In genomic region chr11:96303067-96303466, GRCh38 we compare ENCODE assay signal across 9 cellular contexts. TPM values are rescaled to one million over a fixed set of nuclear protein-coding genes. Genes with fewer than 3 reads are reported as not detected.
DNase-seq lines count a peak whose midpoint lies in the region; ATAC-seq, FAIRE-seq and TF ChIP-seq lines count a peak whose summit lies in the region.
"Had no signal": no experiment of that assay in that cellular context is flagged by ENCODE, and none has a peak within 500 bp of the region (broad histone marks: within the 10 kb centered on the region; RNA-seq: fewer than 3 reads in every experiment).

No MANE protein-coding gene starts in this region.

- no peak overlapping the region for H3K27ac ChIP-seq in K562 (ENCODE audit: extremely low read depth, low read depth, low read length)
- H3K27ac ChIP-seq in left lung, result peak overlapping the region; percentile 26 to 71
- H3K27ac ChIP-seq in caudate nucleus (ENCODE audit: low read depth, low read length), result no peak overlapping the region
- H3K27ac ChIP-seq: neural progenitor cell had no signal

- H3K4me3 ChIP-seq in K562 (no peak overlapping the region), left lung (no peak overlapping the region)
- H3K4me3 ChIP-seq: neural progenitor cell had no signal

- TF ChIP-seq POLR2A in K562 (conservative IDR thresholded peaks at IDR 0.05), result no peak

- H3K27ac Mint-ChIP-seq in activated CD4-positive, alpha-beta T cell treated with anti-CD3 and anti-CD28 coated beads, Interleukin-2, amount 10 ng/mL, durations not matched to agents 7 days and 5 days, result no peak overlapping the region

- no peak; the same call in 2 of the 3 replicates for ATAC-seq in K562
- peak; percentile 39 for ATAC-seq in left lung
- no peak for ATAC-seq in HG02798 (IDR thresholded peaks at IDR 0.05; ENCODE audit: poor library complexity, unreplicated experiment)

- TF ChIP-seq EP300 in K562 (IDR thresholded peaks at IDR 0.05; ENCODE audit: low read length), result no peak; the same call in 1 of the 2 replicates

- peaks cover 4 to 45% of the 10 kb centered on the region in 2 experiments; a peak in 4 of 5 replicates for H3K4me1 ChIP-seq in K562 (replicated peaks in 1 of 2; ENCODE audit: control insufficient read depth in 2 of 2, insufficient read depth in 2 of 2, low read length in 2 of 2)
- H3K4me1 ChIP-seq in left lung, result peaks cover 31 to 69% of the 10 kb centered on the region in 2 donors

- H3K4me2 ChIP-seq in K562 (ENCODE audit: insufficient read depth, low read length), result no peak overlapping the region
- H3K4me2 ChIP-seq: neural progenitor cell had no signal

- H3K9me1 ChIP-seq in K562 (ENCODE audit: control insufficient read depth, insufficient read depth, low read length), result no peaks in the 10 kb centered on the region

- TF ChIP-seq CTCF in K562 (IDR thresholded peaks at IDR 0.05 in 2 of 3, conservative IDR thresholded peaks at IDR 0.05 in 1 of 3; ENCODE audit: insufficient read depth in 2 of 3, low read depth in 1 of 3, low read length in 3 of 3) (no peak), left lung (IDR thresholded peaks at IDR 0.05) (no peak)

- in situ Hi-C loops in ACHN (cut with HindIII; ENCODE audit: low pct_ligation_motif_present, low pct_unique_long_range_greater_than_20kb, low sequenced_read_pairs) (no loop called here), K562 (cut with MboI) (no loop called here)

- no TSS peak for BruUV-seq in K562 (replicated peaks; lab: Mats Ljungman, UMichigan)

- H3K9me3 ChIP-seq in K562 (replicated peaks; ENCODE audit: control insufficient read depth, insufficient read depth, low read depth, low read length), result no peaks in the 10 kb centered on the region
- no peaks in the 10 kb centered on the region for H3K9me3 ChIP-seq in left lung

- H3K36me3 Mint-ChIP-seq in activated CD4-positive, alpha-beta T cell treated with anti-CD3 and anti-CD28 coated beads, Interleukin-2, amount 10 ng/mL, durations not matched to agents 7 days and 5 days (ENCODE audit: low read depth), result peaks cover 12% of the 10 kb centered on the region
- H3K36me3 Mint-ChIP-seq: neural progenitor cell had no signal

- WGBS in K562 (ENCODE audit: insufficient coverage, low coverage, missing lambda C conversion rate), result 4% methylated on average over 1 of the region's 1 CpG

- DNase-seq in ACHN (peak; percentile 54), HPDE6-E6E7 (ENCODE audit: extremely low spot score) (peak; percentile 48), K562 (ENCODE audit: extremely low read depth in 1 of 4, low spot score in 3 of 4) (peak in 1 of 4 experiments; percentile 34), left lung (no peak), caudate nucleus (lab: John Stamatoyannopoulos, UW) (no peak)
- no peak for DNase-seq in stimulated activated CD4-positive, alpha-beta T cell treated with anti-CD3 and anti-CD28 coated beads, Interleukin-4, amount 100 ng/mL, for 4 hours
- no peak for DNase-seq in activated CD4-positive, alpha-beta T cell treated with anti-CD3 and anti-CD28 coated beads, Interleukin-2, amount 10 ng/mL, durations not matched to agents 7 days and 5 days

- no peak overlapping the region for H3K9ac ChIP-seq in K562 (ENCODE audit: insufficient read depth in 1 of 2, low read depth in 2 of 2, low read length in 2 of 2)
- H3K9ac ChIP-seq: neural progenitor cell had no signal

- no peaks in the 10 kb centered on the region for H3K27me3 ChIP-seq in K562 (ENCODE audit: control insufficient read depth in 2 of 2, insufficient read depth in 2 of 2, low read length in 2 of 2)
- H3K27me3 ChIP-seq in left lung, result no peaks in the 10 kb centered on the region
- H3K27me3 ChIP-seq: neural progenitor cell had no signal

- H2AFZ ChIP-seq in K562 (ENCODE audit: low read depth, low read length), result no peak overlapping the region
- H2AFZ ChIP-seq: neural progenitor cell had no signal

- H3K4me1 Mint-ChIP-seq in activated CD4-positive, alpha-beta T cell treated with anti-CD3 and anti-CD28 coated beads, Interleukin-2, amount 10 ng/mL, durations not matched to agents 7 days and 5 days, result peaks cover 45% of the 10 kb centered on the region

- H3K9me3 Mint-ChIP-seq in activated CD4-positive, alpha-beta T cell treated with anti-CD3 and anti-CD28 coated beads, Interleukin-2, amount 10 ng/mL, durations not matched to agents 7 days and 5 days, result no peaks in the 10 kb centered on the region

- H3K4me3 Mint-ChIP-seq in activated CD4-positive, alpha-beta T cell treated with anti-CD3 and anti-CD28 coated beads, Interleukin-2, amount 10 ng/mL, durations not matched to agents 7 days and 5 days, result no peak overlapping the region
- H3K4me3 Mint-ChIP-seq: neural progenitor cell had no signal

- H3K79me2 ChIP-seq in K562 (ENCODE audit: control insufficient read depth, insufficient read depth, low read length), result peaks cover 5% of the 10 kb centered on the region; the same call in 1 of the 3 replicates

- H4K20me1 ChIP-seq in K562 (replicated peaks; ENCODE audit: control insufficient read depth, insufficient read depth, low read length), result 0 out of 2 replicates have a peak, but pooled peaks cover 4% of the 10 kb centered on the region

- POLR2A ChIA-PET in K562 (lab: Yijun Ruan, JAX), result interaction anchor here (1.9 kb wide), 1 partner anchor 19 kb away, joined by 7 read pairs; no protein-coding TSS in a partner anchor
- POLR2A ChIA-PET in activated CD4-positive, alpha-beta T cell treated with anti-CD3 and anti-CD28 coated beads, Interleukin-2, amount 10 ng/mL, durations not matched to agents 7 days and 5 days (lab: Charles Lee), result no interaction called here

- H3K36me3 ChIP-seq in K562 (ENCODE audit: control insufficient read depth, insufficient read depth, low read length) (no peaks in the 10 kb centered on the region), left lung (no peaks in the 10 kb centered on the region)
- H3K36me3 ChIP-seq: neural progenitor cell had no signal

- CTCF ChIA-PET in K562 (lab: Yijun Ruan, JAX; ENCODE audit: low intra/inter-chr PET ratio), result no interaction called here
- CTCF ChIA-PET in activated CD4-positive, alpha-beta T cell treated with anti-CD3 and anti-CD28 coated beads, Interleukin-2, amount 10 ng/mL, durations not matched to agents 7 days and 5 days (lab: Charles Lee), result no interaction called here

- intact Hi-C loops in K562 (cut with micrococcal nuclease) (no loop called here), left lung (cut with DNase I) (no loop called here)

- peak; percentile 35 for FAIRE-seq in K562 (lab: Jason Lieb, UNC)

- H3K27me3 Mint-ChIP-seq in activated CD4-positive, alpha-beta T cell treated with anti-CD3 and anti-CD28 coated beads, Interleukin-2, amount 10 ng/mL, durations not matched to agents 7 days and 5 days, result no peaks in the 10 kb centered on the region

- TF ChIP-seq RAD21 in K562 (CRISPR knock-in tag; conservative IDR thresholded peaks at IDR 0.05 in 1 of 2, IDR thresholded peaks at IDR 0.05 in 1 of 2), result no peak

TF ChIP-seq in K562, 482 proteins besides CTCF, POLR2A, EP300 and RAD21 (continues in another document):
- TF ChIP-seq ARID2 (IDR thresholded peaks at IDR 0.05), result no peak
- peak; percentile 60; the same call in 1 of the 2 replicates for TF ChIP-seq SMARCE1 (IDR thresholded peaks at IDR 0.05)
- TF ChIP-seq CBFA2T3 (IDR thresholded peaks at IDR 0.05), result 0 out of 2 replicates have a peak, but pooled peaks have one; percentile 5

RNA-seq across cellular contexts. Expression of gene MAML2, which starts 39.9 kb away (rescaled TPM):
- 8.1 and 14.3 TPM in 2 replicates for total RNA-seq in K562 (2011; cell fraction: chromatin; rRNA removed; ENCODE audit: low replicate concordance)
- total RNA-seq in K562 (2011; cell fraction: nucleolus; rRNA removed), result 4.3 and 5.0 TPM in 2 replicates
- 6.5 and 8.2 TPM in 2 replicates for total RNA-seq in K562 (2011; cell fraction: nucleoplasm; rRNA removed)
- total RNA-seq in K562 (2014; rRNA removed) (5.1 and 5.2 TPM in 2 replicates), K562 (2014; rRNA removed; fragmentation: Illumina TruSeq; extraction: Trizol) (4.6 and 5.5 TPM in 2 replicates), K562 (2015; rRNA removed; fragmentation: Illumina TruSeq; extraction: Trizol) (5.7 and 6.0 TPM in 2 replicates), K562 (2021) (6.2 and 6.6 TPM in 2 replicates), left lung (10 to 100 TPM; 18.7 to 24.7 TPM)
- polyA plus RNA-seq in K562 (2011; rRNA removed) (4.0 and 4.2 TPM in 2 replicates), K562 (2014; fragmentation: Illumina TruSeq; extraction: Trizol) (5.9 and 6.8 TPM in 2 replicates), K562 (2014; fragmentation: Nextera tagmentation; extraction: Ambion mirVana) (1 to 10 TPM in 1 of 2 experiments, under 1 TPM in 1; 0.79 to 1.5 TPM), K562 (2014; rRNA removed) (3.2 and 4.8 TPM in 2 replicates)
- 3.8 and 5.5 TPM in 2 replicates for polyA plus RNA-seq in K562 (2011; cell fraction: cytosol; rRNA removed)
- 3.6 and 6.4 TPM in 2 replicates for polyA plus RNA-seq in K562 (2011; cell fraction: nucleus; rRNA removed)
- polyA plus RNA-seq in K562 (2012), result 4.9 and 7.6 TPM in 2 replicates
- 9.7 and 12.0 TPM in 2 replicates for polyA minus RNA-seq in K562 (2011; rRNA and poly(A)+ RNA removed)
- 3.5 and 4.2 TPM in 2 replicates for polyA minus RNA-seq in K562 (2011; cell fraction: cytosol; rRNA and poly(A)+ RNA removed)
- polyA minus RNA-seq in K562 (2011; cell fraction: nucleus; rRNA and poly(A)+ RNA removed), result 9.8 and 10.5 TPM in 2 replicates
- total RNA-seq in activated CD4-positive, alpha-beta T cell treated with anti-CD3 and anti-CD28 coated beads, Interleukin-2, amount 10 ng/mL, durations not matched to agents 7 days and 5 days, result 10 to 100 TPM; 23.4 to 27.2 TPM

Comparison
In these comparisons a context has a peak if more than half of its experiments do, and no peak if none do; other contexts are left out.
1. DNase-seq: peak in ACHN (single experiment) and HPDE6-E6E7 (single experiment); none in left lung (0 of 2), stimulated activated CD4-positive, alpha-beta T cell treated with anti-CD3 and anti-CD28 coated beads, Interleukin-4, amount 100 ng/mL, for 4 hours (0 of 2), activated CD4-positive, alpha-beta T cell treated with anti-CD3 and anti-CD28 coated beads, Interleukin-2, amount 10 ng/mL, durations not matched to agents 7 days and 5 days (single experiment) and caudate nucleus (0 of 61).
2. H3K27ac ChIP-seq: peak in left lung (2 of 2); none in K562 (single experiment) and caudate nucleus (single experiment).